In the genomic region with DNA sequence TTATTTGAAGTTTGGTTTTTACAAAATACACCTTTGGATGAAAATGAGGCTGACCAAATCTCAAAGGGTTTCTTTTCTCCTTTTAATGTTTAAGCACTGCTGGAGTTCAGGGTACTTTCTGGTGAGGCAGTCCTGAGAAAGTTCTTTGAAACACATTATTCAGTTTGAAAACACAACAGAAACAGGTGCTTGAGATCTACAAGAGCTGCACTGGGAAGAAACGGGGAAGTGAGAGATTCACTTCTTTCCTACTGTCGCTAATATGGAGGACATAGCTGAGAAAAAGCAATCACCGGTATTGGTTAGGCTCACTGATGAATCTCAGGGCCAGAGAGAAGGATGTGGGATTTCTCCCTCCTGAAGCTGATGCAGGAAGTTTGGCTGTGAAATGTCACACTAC, we compare ENCODE assay signal across 11 cellular contexts. TPM values are rescaled to one million over a fixed set of nuclear protein-coding genes. Genes with fewer than 3 reads are reported as not detected.
DNase-seq lines count a peak whose midpoint lies in the region; ATAC-seq and TF ChIP-seq lines count a peak whose summit lies in the region.
"Had no signal": no experiment of that assay in that cellular context is flagged by ENCODE, and none has a peak within 500 bp of the region (broad histone marks: within the 10 kb centered on the region; RNA-seq: fewer than 3 reads in every experiment).

No MANE protein-coding gene starts in this region.

- H3K4me3 ChIP-seq in OCI-LY3 (ENCODE audit: low read length) = peak overlapping the region; percentile 44
- no peak overlapping the region for H3K4me3 ChIP-seq in left ventricle myocardium inferior
- H3K4me3 ChIP-seq: cardiac muscle cell had no signal

- no peaks in the 10 kb centered on the region for H4K20me1 ChIP-seq in OCI-LY3 (ENCODE audit: insufficient read depth, low read length)

- H3K9me3 ChIP-seq in OCI-LY3 (ENCODE audit: insufficient read depth, low read length) (0 out of 2 replicates have a peak, but pooled peaks cover 4% of the 10 kb centered on the region), left ventricle myocardium inferior (replicated peaks) (peaks cover 26% of the 10 kb centered on the region)

- H3K27ac ChIP-seq in OCI-LY3 (ENCODE audit: low read length) = peak overlapping the region; percentile 99
- no peak overlapping the region for H3K27ac ChIP-seq in left ventricle myocardium inferior (replicated peaks)
- H3K27ac ChIP-seq: cardiac muscle cell had no signal

- intact Hi-C loops in left ventricle myocardium inferior (cut with micrococcal nuclease) = no loop called here

- DNase-seq in glutamatergic neuron (no peak), left ventricle myocardium inferior (no peak), HT-29 (ENCODE audit: low spot score) (no peak)
- no peak for DNase-seq in activated CD8-positive, alpha-beta memory T cell treated with anti-CD3 and anti-CD28 coated beads, Interleukin-2, amount 50 U/mL, for 48 hours
- DNase-seq: NCI-H82, T-helper 1 cell had no signal

- H3K4me3 Mint-ChIP-seq in glutamatergic neuron (ENCODE audit: unreplicated experiment) = no peak overlapping the region

- TF ChIP-seq CTCF in OCI-LY3 (IDR thresholded peaks at IDR 0.05; ENCODE audit: low read depth, low read length) (no peak), glutamatergic neuron (IDR thresholded peaks at IDR 0.05; ENCODE audit: partially characterized antibody, unreplicated experiment) (no peak), left ventricle myocardium inferior (IDR thresholded peaks at IDR 0.05; ENCODE audit: borderline replicate concordance) (no peak)

- peaks cover 14% of the 10 kb centered on the region for H3K36me3 ChIP-seq in OCI-LY3 (replicated peaks; ENCODE audit: low read depth, low read length)
- H3K36me3 ChIP-seq in left ventricle myocardium inferior = no peaks in the 10 kb centered on the region
- H3K36me3 ChIP-seq: cardiac muscle cell had no signal

- no peak overlapping the region for H3K27ac Mint-ChIP-seq in glutamatergic neuron (ENCODE audit: unreplicated experiment)

- H3K9me3 Mint-ChIP-seq in glutamatergic neuron (ENCODE audit: unreplicated experiment) = no peaks in the 10 kb centered on the region

- H3K4me2 ChIP-seq in OCI-LY3 (ENCODE audit: low read length) = peak overlapping the region; percentile 80

- H2AFZ ChIP-seq in OCI-LY3 (ENCODE audit: low read depth, low read length) = no peak overlapping the region

- no peaks in the 10 kb centered on the region for H3K4me1 Mint-ChIP-seq in glutamatergic neuron (ENCODE audit: low read depth, unreplicated experiment)

- peak overlapping the region; percentile 80 for H3K9ac ChIP-seq in OCI-LY3 (ENCODE audit: low read length)

- no peaks in the 10 kb centered on the region for H3K27me3 Mint-ChIP-seq in glutamatergic neuron (ENCODE audit: unreplicated experiment)

- no peaks in the 10 kb centered on the region for H3K36me3 Mint-ChIP-seq in glutamatergic neuron (ENCODE audit: unreplicated experiment)

- H3K79me2 ChIP-seq in OCI-LY3 (ENCODE audit: low read length) = no peaks in the 10 kb centered on the region

- ATAC-seq in GM18861 (IDR thresholded peaks at IDR 0.05; ENCODE audit: unreplicated experiment) (peak; percentile 70), GM21526 (IDR thresholded peaks at IDR 0.05; ENCODE audit: low FRiP score, unreplicated experiment) (peak; percentile 79), HG03066 (IDR thresholded peaks at IDR 0.05; ENCODE audit: low read depth, unreplicated experiment) (peak; percentile 91)

- H3K4me1 ChIP-seq in OCI-LY3 (ENCODE audit: low read length) (peaks cover 87% of the 10 kb centered on the region), left ventricle myocardium inferior (no peaks in the 10 kb centered on the region)

- no peaks in the 10 kb centered on the region for H3K27me3 ChIP-seq in OCI-LY3 (ENCODE audit: low read depth, low read length)
- no peaks in the 10 kb centered on the region for H3K27me3 ChIP-seq in left ventricle myocardium inferior (ENCODE audit: low read depth)
- H3K27me3 ChIP-seq: cardiac muscle cell had no signal

RNA-seq across cellular contexts. Expression of gene TMEM170B, which starts 22.9 kb away (rescaled TPM):
- total RNA-seq in glutamatergic neuron (ENCODE audit: unreplicated experiment) (11.0 TPM), left ventricle myocardium inferior (4.4 TPM)
- 0.42 and 0.56 TPM in 2 replicates for total RNA-seq in HT-29 (2014; rRNA removed; shearing (Covaris generic))
